Comparison of ENCODE assay signal across 11 cellular contexts in genomic region chr18:703660-704018, GRCh38. TPM values are rescaled to one million over a fixed set of nuclear protein-coding genes. Genes with fewer than 3 reads are reported as not detected.
A peak's percentile ranks its signal among the peaks of the same experiment; 100 is the strongest.
DNase-seq lines count a peak whose midpoint lies in the region; ATAC-seq and TF ChIP-seq lines count a peak whose summit lies in the region.
"Had no signal": no experiment of that assay in that cellular context is flagged by ENCODE, and none has a peak within 500 bp of the region (broad histone marks: within the 10 kb centered on the region; RNA-seq: fewer than 3 reads in every experiment).

No MANE protein-coding gene starts in this region.

- H3K27me3 ChIP-seq in SK-N-SH (ENCODE audit: insufficient read depth): no peaks in the 10 kb centered on the region
- H3K27me3 ChIP-seq in PC-3 (ENCODE audit: low read length): no peaks in the 10 kb centered on the region
- H3K27me3 ChIP-seq in colonic mucosa: no peaks in the 10 kb centered on the region
- no peaks in the 10 kb centered on the region for H3K27me3 ChIP-seq in WERI-Rb-1 (ENCODE audit: insufficient read depth, low read depth, severe bottlenecking)
- H3K27me3 ChIP-seq: spleen had no signal

- H3K9me3 ChIP-seq in SK-N-SH: no peaks in the 10 kb centered on the region
- H3K9me3 ChIP-seq in PC-3 (ENCODE audit: low read length): no peaks in the 10 kb centered on the region
- no peaks in the 10 kb centered on the region for H3K9me3 ChIP-seq in colonic mucosa
- H3K9me3 ChIP-seq in WERI-Rb-1 (ENCODE audit: severe bottlenecking): no peaks in the 10 kb centered on the region
- H3K9me3 ChIP-seq: spleen had no signal

- H3K9me2 ChIP-seq in SK-N-SH: no peaks in the 10 kb centered on the region
- H3K9me2 ChIP-seq in PC-3 (replicated peaks; ENCODE audit: low read length): no peaks in the 10 kb centered on the region

- H3F3A ChIP-seq in SK-N-SH (replicated peaks; ENCODE audit: insufficient read depth) (peaks cover 11% of the 10 kb centered on the region), PC-3 (ENCODE audit: low read length, unreplicated experiment) (peaks cover 10% of the 10 kb centered on the region)

- H3K4me2 ChIP-seq in SK-N-SH (no peak overlapping the region), PC-3 (ENCODE audit: low read length) (peak overlapping the region; percentile 82)

- DNase-seq in SK-N-SH: no peak
- DNase-seq in PC-3: no peak
- DNase-seq in colonic mucosa: peak; percentile 2
- DNase-seq in posterior vena cava (ENCODE audit: low spot score): peak; percentile 13
- DNase-seq in hypothalamus (lab: John Stamatoyannopoulos, UW): no peak
- no peak for DNase-seq in WERI-Rb-1
- DNase-seq: NCI-H1694 treated with DMSO at 0.1 percent for 48 hours, NCI-H524, spleen had no signal

- TF ChIP-seq RAD21 in SK-N-SH (IDR thresholded peaks at IDR 0.05; ENCODE audit: low read length): no peak

- no peaks in the 10 kb centered on the region for H3K36me3 ChIP-seq in SK-N-SH (replicated peaks in 1 of 2; ENCODE audit: control insufficient read depth in 1 of 2, insufficient read depth in 2 of 2, low read length in 1 of 2)
- peaks cover 13% of the 10 kb centered on the region for H3K36me3 ChIP-seq in PC-3 (ENCODE audit: low read depth, low read length)
- H3K36me3 ChIP-seq in colonic mucosa: no peaks in the 10 kb centered on the region
- H3K36me3 ChIP-seq in WERI-Rb-1: peaks cover 5% of the 10 kb centered on the region

- 72% methylated on average over 5 of the region's 5 CpGs for WGBS in SK-N-SH (ENCODE audit: low lambda C conversion rate)

- H3K4me1 ChIP-seq in SK-N-SH (ENCODE audit: control insufficient read depth in 1 of 2, insufficient read depth in 2 of 2, low read depth in 1 of 2, low read length in 1 of 2): peaks cover 0 to 10% of the 10 kb centered on the region in 2 experiments; a peak in 2 of 4 replicates
- H3K4me1 ChIP-seq in PC-3 (ENCODE audit: insufficient read depth, low read length): peaks cover 42% of the 10 kb centered on the region
- no peaks in the 10 kb centered on the region for H3K4me1 ChIP-seq in colonic mucosa

- H3K9ac ChIP-seq in SK-N-SH: no peak overlapping the region
- H3K9ac ChIP-seq in PC-3 (ENCODE audit: low read length): peak overlapping the region; percentile 86
- no peak overlapping the region for H3K9ac ChIP-seq in colonic mucosa (ENCODE audit: low read depth in 2 of 2, low read length in 2 of 2)

- H3K79me2 ChIP-seq in SK-N-SH (ENCODE audit: insufficient read depth) (no peaks in the 10 kb centered on the region), PC-3 (ENCODE audit: low read length) (peaks cover 22% of the 10 kb centered on the region)

- TF ChIP-seq CTCF in SK-N-SH (IDR thresholded peaks at IDR 0.05) (no peak), PC-3 (conservative IDR thresholded peaks at IDR 0.05; ENCODE audit: low read depth, low read length) (no peak), colonic mucosa (IDR thresholded peaks at IDR 0.05) (no peak), WERI-Rb-1 (IDR thresholded peaks at IDR 0.05; ENCODE audit: low read depth, low read length) (no peak)

- H4K20me1 ChIP-seq in SK-N-SH (ENCODE audit: insufficient read depth) (no peaks in the 10 kb centered on the region), PC-3 (ENCODE audit: low read length) (no peaks in the 10 kb centered on the region; the same call in 1 of the 2 replicates)

- CTCF ChIA-PET in SK-N-SH (lab: Yijun Ruan, JAX): interaction anchor here (0.7 to 2.3 kb wide), 3 partner anchors 9 to 79 kb away, joined by 3 to 7 read pairs (median 4); no protein-coding TSS in a partner anchor
- CTCF ChIA-PET in PC-3 (lab: Charles Lee): interaction anchor here (0.8 to 2.1 kb wide), 4 partner anchors 9 to 127 kb away, joined by 3 to 13 read pairs (median 4); partner anchors contain the start of gene ENOSF1

- POLR2A ChIA-PET in SK-N-SH (lab: Yijun Ruan, JAX) (no interaction called here), PC-3 (lab: Charles Lee; ENCODE audit: unreplicated experiment) (no interaction called here)

- ATAC-seq in SK-N-SH treated with all-trans-retinoic acid at 6 μM for 48 hours: peak; percentile 31
- no peak for ATAC-seq in PC-3
- ATAC-seq in GM21381 (IDR thresholded peaks at IDR 0.05; ENCODE audit: unreplicated experiment): no peak

- TF ChIP-seq EP300 in SK-N-SH (IDR thresholded peaks at IDR 0.05; ENCODE audit: borderline replicate concordance in 1 of 2, low read depth in 1 of 2, low read length in 1 of 2): no peak

- no TSS peak for BruUV-seq in PC-3 (replicated peaks; lab: Mats Ljungman, UMichigan)

- H3K4me3 ChIP-seq in SK-N-SH (ENCODE audit: low read depth in 2 of 2, low read length in 1 of 2): no peak overlapping the region
- H3K4me3 ChIP-seq in PC-3 (ENCODE audit: low read length): peak overlapping the region; percentile 18; the same call in 1 of the 2 replicates
- no peak overlapping the region for H3K4me3 ChIP-seq in colonic mucosa
- H3K4me3 ChIP-seq in WERI-Rb-1 (ENCODE audit: low read depth, low read length): no peak overlapping the region
- H3K4me3 ChIP-seq: spleen had no signal

- intact Hi-C loops in PC-3 (cut with micrococcal nuclease): loop anchor here (1.0 to 10.0 kb wide), 3 partner anchors 8 to 49 kb away; partner anchors contain the start of gene TYMS
- intact Hi-C loops in colonic mucosa (cut with DNase I): no loop called here
- intact Hi-C loops in posterior vena cava (cut with DNase I): no loop called here

- H3K27ac ChIP-seq in SK-N-SH (ENCODE audit: low read depth in 2 of 2, low read length in 1 of 2): peak overlapping the region in 1 of 2 experiments; percentile 83; a peak in 3 of 4 replicates
- peak overlapping the region; percentile 99 for H3K27ac ChIP-seq in PC-3 (ENCODE audit: low read length)
- H3K27ac ChIP-seq in colonic mucosa: no peak overlapping the region
- H3K27ac ChIP-seq in WERI-Rb-1: no peak overlapping the region
- H3K27ac ChIP-seq: spleen had no signal

- no peak overlapping the region for H2AFZ ChIP-seq in SK-N-SH (ENCODE audit: low read depth)
- no peak overlapping the region for H2AFZ ChIP-seq in PC-3 (ENCODE audit: low read length)

TF ChIP-seq in SK-N-SH treated with all-trans-retinoic acid at 6 μM for 48 hours, 23 proteins besides CTCF, POLR2A, EP300 and RAD21:
- TF ChIP-seq BACH2 (CRISPR knock-in tag; IDR thresholded peaks at IDR 0.05; ENCODE audit: borderline replicate concordance) (no peak), ZNF70 (CRISPR knock-in tag; IDR thresholded peaks at IDR 0.05) (no peak), ZNF565 (CRISPR knock-in tag; conservative IDR thresholded peaks at IDR 0.05; ENCODE audit: low read depth) (no peak)
TF ChIP-seq in SK-N-SH treated with all-trans-retinoic acid at 6 μM for 48 hours: peak in this region for 0.

TF ChIP-seq in SK-N-SH, 30 proteins besides CTCF, POLR2A, EP300 and RAD21 (continues in another document):
- TF ChIP-seq MEF2A (IDR thresholded peaks at IDR 0.05; ENCODE audit: borderline replicate concordance, low read depth): no peak
- no peak for TF ChIP-seq SIN3A (IDR thresholded peaks at IDR 0.05; ENCODE audit: borderline replicate concordance, low read depth, low read length)
- TF ChIP-seq TAF1 (IDR thresholded peaks at IDR 0.05; ENCODE audit: borderline replicate concordance, low read depth, low read length): no peak
- TF ChIP-seq TEAD4 (IDR thresholded peaks at IDR 0.05; ENCODE audit: borderline replicate concordance, insufficient read depth): no peak
- no peak for TF ChIP-seq FOXJ3 (CRISPR knock-in tag; IDR thresholded peaks at IDR 0.05)
- no peak for TF ChIP-seq REST (IDR thresholded peaks at IDR 0.05; ENCODE audit: low read depth, low read length)
- no peak for TF ChIP-seq ELF1 (IDR thresholded peaks at IDR 0.05)
- no peak for TF ChIP-seq YY1 (IDR thresholded peaks at IDR 0.05; ENCODE audit: low read depth)
- TF ChIP-seq RFX5 (IDR thresholded peaks at IDR 0.05; ENCODE audit: low read length): no peak

RNA-seq across cellular contexts. Expression of gene ENOSF1, which starts 8.8 kb away (rescaled TPM):
- polyA plus RNA-seq in SK-N-SH (2012; rRNA removed): 23.3 and 25.9 TPM in 2 replicates
- 11.0 and 12.9 TPM in 2 replicates for polyA plus RNA-seq in SK-N-SH (2012; cell fraction: cytosol; rRNA removed)
- 126 and 148 TPM in 2 replicates for polyA plus RNA-seq in SK-N-SH (2012; cell fraction: nucleus; rRNA removed)
- total RNA-seq in PC-3 (2014; rRNA removed) (44.2 and 61.0 TPM in 2 replicates), colonic mucosa (100 to 1,000 TPM in 1 of 2 donors, 10 to 100 TPM in 1; 51.7 to 103 TPM), posterior vena cava (10 to 100 TPM; 38.1 to 57.7 TPM)

RNA-seq across cellular contexts. Expression of gene TYMS, which starts 46.2 kb away (rescaled TPM):
- 92.1 and 101 TPM in 2 replicates for polyA plus RNA-seq in SK-N-SH (2012; rRNA removed)
- 106 and 113 TPM in 2 replicates for polyA plus RNA-seq in SK-N-SH (2012; cell fraction: cytosol; rRNA removed)
- 41.9 and 43.5 TPM in 2 replicates for polyA plus RNA-seq in SK-N-SH (2012; cell fraction: nucleus; rRNA removed)
- total RNA-seq in PC-3 (2014; rRNA removed): 63.2 and 69.7 TPM in 2 replicates
- 100 to 1,000 TPM in 1 of 2 donors, 10 to 100 TPM in 1; 32.8 to 131 TPM for total RNA-seq in colonic mucosa
- total RNA-seq in posterior vena cava: 1 to 10 TPM; 4.0 TPM

Comparison
In these comparisons a context has a peak if more than half of its experiments do, and no peak if none do; other contexts are left out.
1. DNase-seq: peak in colonic mucosa (single experiment) and posterior vena cava (single experiment); none in SK-N-SH (single experiment), PC-3 (single experiment), hypothalamus (0 of 51) and WERI-Rb-1 (single experiment).
2. RNA of gene TYMS, which starts 46.2 kb away (total RNA-seq): 32.8 to 131 TPM in colonic mucosa and 63.2 to 69.7 TPM in PC-3; 4.0 TPM in posterior vena cava; every median in the first group is over 4 times any median in the second.